In the genomic region with DNA sequence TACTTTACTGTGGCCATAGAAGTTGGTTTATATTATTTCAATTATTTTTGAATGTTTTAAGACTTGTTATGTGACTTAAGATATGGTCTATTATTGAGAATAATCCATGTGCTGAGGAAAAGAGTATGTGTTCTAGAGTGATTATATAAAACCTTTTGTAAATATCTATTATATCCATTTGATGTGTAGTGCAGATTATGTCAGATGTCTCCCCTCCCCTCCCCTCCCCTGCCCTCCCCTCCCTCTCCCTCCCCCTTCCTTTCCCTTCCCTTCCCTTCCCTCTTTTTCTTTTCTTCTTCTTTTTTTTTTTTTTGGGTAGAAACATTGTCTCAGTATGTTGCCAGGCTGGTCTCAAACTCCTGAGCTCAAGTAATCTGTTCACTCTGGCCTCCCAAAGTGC, we compare ENCODE assay signal across 9 cellular contexts. TPM values are rescaled to one million over a fixed set of nuclear protein-coding genes. Genes with fewer than 3 reads are reported as not detected.
"Had no signal": no experiment of that assay in that cellular context is flagged by ENCODE, and none has a peak within 500 bp of the region (broad histone marks: within the 10 kb centered on the region; RNA-seq: fewer than 3 reads in every experiment).

No MANE protein-coding gene starts in this region.

- DNase-seq: GDM1, GF-D8 had no signal

- FAIRE-seq: G401.6, GM12878, GM12891, GM12892, GM18507, GM19239 had no signal

- H3K4me3 ChIP-seq: GM12878 had no signal

- ATAC-seq: GM12878 had no signal

RNA-seq across cellular contexts. Expression of gene CYP2C8, which starts 8.3 kb away (rescaled TPM):
- total RNA-seq: G401 had no signal
